In genomic region chr7:151340794-151341356, GRCh38 we compare ENCODE assay signal across 8 cellular contexts. TPM values are rescaled to one million over a fixed set of nuclear protein-coding genes. Genes with fewer than 3 reads are reported as not detected.
DNase-seq lines count a peak whose midpoint lies in the region; ATAC-seq, FAIRE-seq and TF ChIP-seq lines count a peak whose summit lies in the region.

No MANE protein-coding gene starts in this region.

- H3K4me3 ChIP-seq in DND-41 (ENCODE audit: low read depth in 1 of 2, low read length in 2 of 2) (peak overlapping the region in 1 of 2 experiments; percentile 71; a peak in 1 of 4 replicates), SJCRH30 (peak overlapping the region; percentile 90), fibroblast of lung (replicated peaks in 1 of 4; ENCODE audit: control extremely low read depth in 1 of 4, insufficient read depth in 1 of 4, low read depth in 3 of 4, low read length in 4 of 4) (peak overlapping the region in 2 of 4 experiments; percentile 31 to 65), trophoblast cell (ENCODE audit: low read depth, low read length) (no peak overlapping the region)

- DNase-seq in DND-41, result no peak
- DNase-seq in SJCRH30, result no peak
- DNase-seq in fibroblast of lung (ENCODE audit: low read depth in 2 of 2), result no peak
- DNase-seq in trophoblast cell, result no peak
- DNase-seq in GM12891 (ENCODE audit: insufficient read length, low spot score), result no peak
- DNase-seq in foreskin melanocyte, result no peak
- DNase-seq in superior temporal gyrus (ENCODE audit: extremely low spot score), result no peak

- no peak overlapping the region for H3K4ac ChIP-seq in trophoblast cell (ENCODE audit: low read depth, low read length)

- WGBS in trophoblast cell (ENCODE audit: extremely low coverage, insufficient coverage, insufficient read length), result 100% methylated on average over 1 of the region's 12 CpGs

- peak overlapping the region; percentile 34 for H4K12ac ChIP-seq in trophoblast cell (ENCODE audit: low read depth, low read length)

- H3K9me3 ChIP-seq in DND-41 (ENCODE audit: insufficient read depth, low read length, severe bottlenecking) (no peaks in the 10 kb centered on the region), SJCRH30 (replicated peaks) (no peaks in the 10 kb centered on the region), fibroblast of lung (ENCODE audit: control insufficient read depth, insufficient read depth, low read depth, low read length) (no peaks in the 10 kb centered on the region), trophoblast cell (ENCODE audit: insufficient read depth, low read depth, low read length) (peaks cover 3% of the 10 kb centered on the region)

- peak overlapping the region; percentile 39 for H4K91ac ChIP-seq in trophoblast cell (ENCODE audit: low read depth, low read length)

- H3K79me2 ChIP-seq in DND-41 (ENCODE audit: insufficient read depth, low read length) (peaks cover 20% of the 10 kb centered on the region), fibroblast of lung (ENCODE audit: control insufficient read depth, insufficient read depth, low read length) (peaks cover 14% of the 10 kb centered on the region), trophoblast cell (ENCODE audit: control insufficient read depth, insufficient read depth, low read length, poor library complexity) (peaks cover 2% of the 10 kb centered on the region)

- ATAC-seq in DND-41 (ENCODE audit: insufficient read depth, low read depth) (no peak), HG03469 (IDR thresholded peaks at IDR 0.05; ENCODE audit: unreplicated experiment) (no peak)

- H3K4me2 ChIP-seq in DND-41 (ENCODE audit: insufficient read depth, low read length) (peak overlapping the region; percentile 66), fibroblast of lung (ENCODE audit: extremely low read depth, insufficient read depth, low read length) (peak overlapping the region; percentile 83), trophoblast cell (ENCODE audit: low read length) (peak overlapping the region; percentile 63)

- H3K4me1 ChIP-seq in DND-41 (ENCODE audit: insufficient read depth, low read length) (peaks cover 22% of the 10 kb centered on the region), SJCRH30 (peaks cover 10% of the 10 kb centered on the region), fibroblast of lung (ENCODE audit: control insufficient read depth, extremely low read depth, insufficient read depth, low read length) (no peaks in the 10 kb centered on the region), trophoblast cell (ENCODE audit: control insufficient read depth in 1 of 2, insufficient read depth in 2 of 2, low read length in 2 of 2) (no peaks in the 10 kb centered on the region)

- H3K9ac ChIP-seq in DND-41 (ENCODE audit: low read depth, low read length) (no peak overlapping the region), fibroblast of lung (ENCODE audit: insufficient read depth, low read length) (no peak overlapping the region), trophoblast cell (ENCODE audit: low read length) (no peak overlapping the region)

- peak overlapping the region; percentile 72 for H4K8ac ChIP-seq in trophoblast cell (ENCODE audit: low read depth, low read length)

- no peak overlapping the region for H2BK120ac ChIP-seq in trophoblast cell (ENCODE audit: insufficient read depth, low read length, poor library complexity)

- H3K14ac ChIP-seq in trophoblast cell (ENCODE audit: low read length), result no peak overlapping the region

- peaks cover 3% of the 10 kb centered on the region for H3K79me1 ChIP-seq in trophoblast cell (ENCODE audit: low read length)

- H2BK12ac ChIP-seq in trophoblast cell (ENCODE audit: low read length), result peak overlapping the region; percentile 15

- H3K23ac ChIP-seq in trophoblast cell (ENCODE audit: low read length), result no peak overlapping the region

- no peak overlapping the region for H3K18ac ChIP-seq in trophoblast cell (ENCODE audit: low read length)

- H2AFZ ChIP-seq in DND-41 (ENCODE audit: low read depth, low read length) (peak overlapping the region; percentile 54; the same call in 1 of the 2 replicates), fibroblast of lung (ENCODE audit: low read length) (no peak overlapping the region), trophoblast cell (ENCODE audit: insufficient read depth, low read length, poor library complexity) (peak overlapping the region; percentile 32)

- H3K27ac ChIP-seq in DND-41 (ENCODE audit: low read length), result no peak overlapping the region
- H3K27ac ChIP-seq in SJCRH30, result no peak overlapping the region
- no peak overlapping the region for H3K27ac ChIP-seq in fibroblast of lung (ENCODE audit: insufficient read depth, low read length)
- H3K27ac ChIP-seq in trophoblast cell (ENCODE audit: low read depth, low read length), result no peak overlapping the region

- peaks cover 11% of the 10 kb centered on the region for H3K36me3 ChIP-seq in DND-41 (ENCODE audit: insufficient read depth, low read length)
- peaks cover 6% of the 10 kb centered on the region; the same call in 1 of the 2 replicates for H3K36me3 ChIP-seq in SJCRH30
- H3K36me3 ChIP-seq in fibroblast of lung (ENCODE audit: control insufficient read depth, insufficient read depth, low read length), result peaks cover under 1% of the 10 kb centered on the region
- no peaks in the 10 kb centered on the region for H3K36me3 ChIP-seq in trophoblast cell (ENCODE audit: control insufficient read depth in 1 of 2, insufficient read depth in 2 of 2, low read length in 2 of 2)

- no peak overlapping the region for H2BK5ac ChIP-seq in trophoblast cell (ENCODE audit: low read depth, low read length, poor library complexity)

- TF ChIP-seq CTCF in DND-41 (IDR thresholded peaks at IDR 0.05; ENCODE audit: borderline replicate concordance, extremely low read depth, low read length, poor library complexity, severe bottlenecking), result peak; percentile 13
- peak in 1 of 2 donors; percentile 14 for TF ChIP-seq CTCF in fibroblast of lung (conservative IDR thresholded peaks at IDR 0.05 in 1 of 2, IDR thresholded peaks at IDR 0.05 in 1 of 2; ENCODE audit: low read depth in 1 of 2, low read length in 2 of 2)

- no peaks in the 10 kb centered on the region for H3K27me3 ChIP-seq in DND-41 (ENCODE audit: insufficient read depth, low read length, poor library complexity)
- H3K27me3 ChIP-seq in SJCRH30, result no peaks in the 10 kb centered on the region
- H3K27me3 ChIP-seq in fibroblast of lung (ENCODE audit: control insufficient read depth, insufficient read depth, low read length), result no peaks in the 10 kb centered on the region
- H3K27me3 ChIP-seq in trophoblast cell (ENCODE audit: insufficient read depth, low read length), result no peaks in the 10 kb centered on the region

- no peak overlapping the region for H2AK5ac ChIP-seq in trophoblast cell (ENCODE audit: low read length)

- FAIRE-seq in GM12891 (lab: Jason Lieb, UNC), result no peak

- H4K20me1 ChIP-seq in DND-41 (ENCODE audit: insufficient read depth, low read length) (peaks cover 3% of the 10 kb centered on the region; the same call in 1 of the 2 replicates), fibroblast of lung (ENCODE audit: control insufficient read depth, extremely low read depth, insufficient read depth, low read length) (no peaks in the 10 kb centered on the region)

- TF ChIP-seq POLR2A in GM12891 (IDR thresholded peaks at IDR 0.05; ENCODE audit: low read depth, low read length), result no peak

TF ChIP-seq in GM12891, 5 proteins besides CTCF, POLR2A, EP300 and RAD21:
- TF ChIP-seq SPI1 (IDR thresholded peaks at IDR 0.05; ENCODE audit: low read depth, low read length) (no peak), POLR2AphosphoS5 (IDR thresholded peaks at IDR 0.05; ENCODE audit: low read depth, low read length) (no peak), TAF1 (IDR thresholded peaks at IDR 0.05; ENCODE audit: low read depth, low read length) (no peak), POU2F2 (IDR thresholded peaks at IDR 0.05; ENCODE audit: low read depth, low read length) (no peak), PAX5 (IDR thresholded peaks at IDR 0.05; ENCODE audit: insufficient read depth, low read length, severe bottlenecking) (no peak)

RNA-seq across cellular contexts. Expression of gene NUB1, which starts 0.7 kb away (rescaled TPM):
- 56.8 and 61.5 TPM in 2 replicates for total RNA-seq in SJCRH30 (2014; rRNA removed; shearing (Covaris generic))
- total RNA-seq in fibroblast of lung, result 42.9 and 44.4 TPM in 2 replicates
- 59.4 and 77.7 TPM in 2 replicates for polyA plus RNA-seq in fibroblast of lung
- polyA plus RNA-seq in fibroblast of lung (2012), result 43.6 and 54.4 TPM in 2 replicates
- 21.0 and 25.3 TPM in 2 replicates for polyA minus RNA-seq in fibroblast of lung (ENCODE audit: low replicate concordance)
- 43.0 and 47.0 TPM in 2 replicates for polyA plus RNA-seq in trophoblast cell (2013)
- polyA plus RNA-seq in GM12891 (2012; ENCODE audit: low read depth, missing spikeins), result 40.5 TPM
